18 cellular contexts compared by ENCODE assay signal in genomic region chr7:101688995-101689907, GRCh38.
DNase-seq lines count a peak whose midpoint lies in the region; ATAC-seq, FAIRE-seq and TF ChIP-seq lines count a peak whose summit lies in the region.
"Had no signal": no experiment of that assay in that cellular context is flagged by ENCODE, and none has a peak within 500 bp of the region (broad histone marks: within the 10 kb centered on the region; RNA-seq: fewer than 3 reads in every experiment).

No MANE protein-coding gene starts in this region.

- POLR2A ChIA-PET in HepG2 (lab: Yijun Ruan, JAX): no interaction called here

- H3K27me3 Mint-ChIP-seq in dendritic cell treated with granulocyte-macrophage colony-stimulating factor and Interleukin-4, amounts not matched to agents 40 ng/mL and 50 ng/mL, for 4 days: peaks cover 12% of the 10 kb centered on the region

- H3K9me3 ChIP-seq in HepG2 (ENCODE audit: low read length) (no peaks in the 10 kb centered on the region), right lobe of liver (no peaks in the 10 kb centered on the region), Loucy (ENCODE audit: insufficient read depth, low read depth, low read length) (no peaks in the 10 kb centered on the region), gastroesophageal sphincter (no peaks in the 10 kb centered on the region)
- H3K9me3 ChIP-seq: SJCRH30, stomach, tibial nerve had no signal

- H3K9ac ChIP-seq in HepG2 (ENCODE audit: insufficient read depth, low read depth, low read length): no peak overlapping the region
- H3K9ac ChIP-seq in Loucy (ENCODE audit: low read depth, low read length, poor library complexity, severe bottlenecking): peak overlapping the region; percentile 54

- no peak for TF ChIP-seq EP300 in HepG2 (IDR thresholded peaks at IDR 0.05; ENCODE audit: low read depth in 2 of 2, low read length in 2 of 2)
- no peak for TF ChIP-seq EP300 in HepG2 (CRISPR knock-in tag; IDR thresholded peaks at IDR 0.05; ENCODE audit: borderline replicate concordance)
- TF ChIP-seq EP300 in gastroesophageal sphincter (IDR thresholded peaks at IDR 0.05): no peak

- H3K79me2 ChIP-seq in HepG2 (ENCODE audit: insufficient read depth, low read length): no peaks in the 10 kb centered on the region
- H3K79me2 ChIP-seq in Loucy (ENCODE audit: insufficient read depth, low read length): no peaks in the 10 kb centered on the region

- no peak overlapping the region for H3K4me3 Mint-ChIP-seq in dendritic cell treated with granulocyte-macrophage colony-stimulating factor and Interleukin-4, amounts not matched to agents 40 ng/mL and 50 ng/mL, for 4 days
- H3K4me3 Mint-ChIP-seq: activated B cell treated with CpG ODN at 0.5 μM for 24 hours; activated CD4-positive, alpha-beta memory T cell treated with anti-CD3 and anti-CD28 coated beads for 36 hours had no signal

- CTCF ChIA-PET in HepG2 (lab: Yijun Ruan, JAX; ENCODE audit: low intra/inter-chr PET ratio, low total read pairs): interaction anchor here (1.4 to 1.5 kb wide), 2 partner anchors 125 to 583 kb away, joined by 8 to 9 read pairs; no protein-coding TSS in a partner anchor

- no peak for FAIRE-seq in HepG2 (lab: Jason Lieb, UNC)
- FAIRE-seq: astrocyte, endometrium had no signal

- no peaks in the 10 kb centered on the region for H3K9me3 Mint-ChIP-seq in dendritic cell treated with granulocyte-macrophage colony-stimulating factor and Interleukin-4, amounts not matched to agents 40 ng/mL and 50 ng/mL, for 4 days
- H3K9me3 Mint-ChIP-seq: activated B cell treated with CpG ODN at 0.5 μM for 24 hours; activated CD4-positive, alpha-beta memory T cell treated with anti-CD3 and anti-CD28 coated beads for 36 hours had no signal

- H3K36me3 ChIP-seq in HepG2 (replicated peaks in 1 of 2; ENCODE audit: control insufficient read depth in 1 of 2, insufficient read depth in 2 of 2, low read length in 2 of 2) (no peaks in the 10 kb centered on the region), right lobe of liver (no peaks in the 10 kb centered on the region), Loucy (ENCODE audit: insufficient read depth, low read length) (no peaks in the 10 kb centered on the region), gastroesophageal sphincter (no peaks in the 10 kb centered on the region)
- H3K36me3 ChIP-seq: SJCRH30, stomach, tibial nerve had no signal

- H3K27ac Mint-ChIP-seq in dendritic cell treated with granulocyte-macrophage colony-stimulating factor and Interleukin-4, amounts not matched to agents 40 ng/mL and 50 ng/mL, for 4 days: peak overlapping the region; percentile 56
- H3K27ac Mint-ChIP-seq: activated B cell treated with CpG ODN at 0.5 μM for 24 hours; activated CD4-positive, alpha-beta memory T cell treated with anti-CD3 and anti-CD28 coated beads for 36 hours had no signal

- in situ Hi-C loops in HepG2 (cut with HindIII; ENCODE audit: extremely low pct_ligation_motif_present, low pct_unique_long_range_greater_than_20kb): loop anchor here (5.0 to 25.0 kb wide), 3 partner anchors 123 to 573 kb away; no protein-coding TSS in a partner anchor

- no peak overlapping the region for H3K27ac ChIP-seq in HepG2 (ENCODE audit: extremely low read length, insufficient read depth, low read length)
- H3K27ac ChIP-seq in right lobe of liver: no peak overlapping the region
- H3K27ac ChIP-seq in gastroesophageal sphincter: no peak overlapping the region
- H3K27ac ChIP-seq: SJCRH30, skin epidermis, stomach had no signal

- H3F3A ChIP-seq in Loucy (ENCODE audit: low read depth): no peaks in the 10 kb centered on the region

- H3K9me2 ChIP-seq in Loucy (replicated peaks; ENCODE audit: low read depth, low read length): no peaks in the 10 kb centered on the region

- no TSS peak for BruUV-seq in HepG2 (replicated peaks; lab: Mats Ljungman, UMichigan)

- no peak for TF ChIP-seq CTCF in HepG2 (CRISPR knock-in tag; IDR thresholded peaks at IDR 0.05)
- no peak for TF ChIP-seq CTCF in right lobe of liver (IDR thresholded peaks at IDR 0.05)
- TF ChIP-seq CTCF in Loucy (conservative IDR thresholded peaks at IDR 0.05; ENCODE audit: low read length): no peak
- no peak for TF ChIP-seq CTCF in gastroesophageal sphincter (IDR thresholded peaks at IDR 0.05)

- no peak for TF ChIP-seq RAD21 in HepG2 (CRISPR knock-in tag; IDR thresholded peaks at IDR 0.05)

- H4K20me1 ChIP-seq in HepG2 (ENCODE audit: insufficient read depth, low read length) (no peaks in the 10 kb centered on the region), Loucy (ENCODE audit: insufficient read depth, low read length, poor library complexity, severe bottlenecking) (no peaks in the 10 kb centered on the region)

- H2AFZ ChIP-seq in HepG2 (ENCODE audit: low read length) (no peak overlapping the region), Loucy (ENCODE audit: low read length) (peak overlapping the region; percentile 63; the same call in 1 of the 2 replicates)

- H3K36me3 Mint-ChIP-seq in dendritic cell treated with granulocyte-macrophage colony-stimulating factor and Interleukin-4, amounts not matched to agents 40 ng/mL and 50 ng/mL, for 4 days (ENCODE audit: low read depth): no peaks in the 10 kb centered on the region
- H3K36me3 Mint-ChIP-seq: activated CD4-positive, alpha-beta memory T cell treated with anti-CD3 and anti-CD28 coated beads for 36 hours had no signal

- DNase-seq in HepG2 (ENCODE audit: low spot score): no peak
- no peak for DNase-seq in right lobe of liver
- DNase-seq in mesenteric fat pad (ENCODE audit: low spot score): no peak
- no peak for DNase-seq in NCI-H446 (lab: John Stamatoyannopoulos, UW)
- DNase-seq: NCI-H2029, NCI-H526 treated with DMSO at 0.1 percent for 48 hours had no signal

- 44% methylated on average over 13 of the region's 15 CpGs for WGBS in HepG2 (ENCODE audit: low lambda C conversion rate)
- 68% methylated on average over 11 of the region's 15 CpGs for WGBS in right lobe of liver (ENCODE audit: insufficient coverage, low coverage, low lambda C conversion rate, missing lambda C conversion rate)
- WGBS in gastroesophageal sphincter (ENCODE audit: low coverage in 1 of 2), 2 donors: 63 to 75% methylated on average over 5 to 10 of the region's 15 CpGs

- ATAC-seq in HepG2 (peak; percentile 8; the same call in 1 of the 3 replicates), right lobe of liver (no peak), gastroesophageal sphincter (no peak), HG03439 (IDR thresholded peaks at IDR 0.05; ENCODE audit: unreplicated experiment) (no peak)

- intact Hi-C loops in HepG2 (cut with micrococcal nuclease; ENCODE audit: unreplicated experiment) (loop anchor here (1.0 kb wide), 2 partner anchors 87 to 125 kb away; no protein-coding TSS in a partner anchor), right lobe of liver (cut with DNase I) (no loop called here)
- intact Hi-C loops in dendritic cell treated with granulocyte-macrophage colony-stimulating factor and Interleukin-4, amounts not matched to agents 40 ng/mL and 50 ng/mL, for 4 days (cut with micrococcal nuclease): no loop called here

- H3K4me1 ChIP-seq in HepG2 (ENCODE audit: insufficient read depth, low read length): peaks cover 50% of the 10 kb centered on the region
- peaks cover 0 to 10% (median 1%) of the 10 kb centered on the region in 4 donors for H3K4me1 ChIP-seq in right lobe of liver
- peaks cover 10% of the 10 kb centered on the region for H3K4me1 ChIP-seq in Loucy (ENCODE audit: insufficient read depth, low read length, poor library complexity, severe bottlenecking)
- peaks cover 0 to 13% (median 10%) of the 10 kb centered on the region in 3 donors for H3K4me1 ChIP-seq in gastroesophageal sphincter
- H3K4me1 ChIP-seq: SJCRH30 had no signal

- peak overlapping the region in 1 of 3 experiments; percentile 72; a peak in 2 of 6 replicates for H3K4me3 ChIP-seq in HepG2 (replicated peaks in 1 of 3; ENCODE audit: insufficient read depth in 1 of 3, low read depth in 2 of 3, low read length in 3 of 3)
- H3K4me3 ChIP-seq in right lobe of liver: no peak overlapping the region
- H3K4me3 ChIP-seq in Loucy (ENCODE audit: low read length, poor library complexity, severe bottlenecking): no peak overlapping the region
- no peak overlapping the region for H3K4me3 ChIP-seq in gastroesophageal sphincter

- H3K27me3 ChIP-seq in HepG2 (ENCODE audit: control insufficient read depth in 1 of 2, insufficient read depth in 2 of 2, low read length in 2 of 2) (peaks cover 0 to 14% of the 10 kb centered on the region in 2 experiments; a peak in 2 of 5 replicates), right lobe of liver (no peaks in the 10 kb centered on the region), Loucy (ENCODE audit: insufficient read depth, low read length, poor library complexity, severe bottlenecking) (no peaks in the 10 kb centered on the region), gastroesophageal sphincter (no peaks in the 10 kb centered on the region)
- H3K27me3 ChIP-seq: tibial nerve had no signal

- peaks cover 19% of the 10 kb centered on the region for H3K4me1 Mint-ChIP-seq in dendritic cell treated with granulocyte-macrophage colony-stimulating factor and Interleukin-4, amounts not matched to agents 40 ng/mL and 50 ng/mL, for 4 days (ENCODE audit: low read depth)

- TF ChIP-seq POLR2A in HepG2 (IDR thresholded peaks at IDR 0.05; ENCODE audit: insufficient read depth in 1 of 2, low read depth in 2 of 2, low read length in 2 of 2) (no peak), right lobe of liver (IDR thresholded peaks at IDR 0.05) (no peak), gastroesophageal sphincter (IDR thresholded peaks at IDR 0.05) (no peak)

- H3K4me2 ChIP-seq in HepG2 (ENCODE audit: low read depth, low read length): peak overlapping the region; percentile 82
- peak overlapping the region; percentile 46 for H3K4me2 ChIP-seq in Loucy (ENCODE audit: low read depth, low read length, poor library complexity, severe bottlenecking)

TF ChIP-seq in HepG2, 621 proteins besides CTCF, POLR2A, EP300 and RAD21 (continues in another document):
- TF ChIP-seq ZBTB49 (CRISPR knock-in tag; IDR thresholded peaks at IDR 0.05; ENCODE audit: borderline replicate concordance): no peak
- peak; percentile 20; the same call in 1 of the 2 replicates for TF ChIP-seq ZMYM3 (CRISPR knock-in tag; IDR thresholded peaks at IDR 0.05)
